ENCODE assay signal across 32 cellular contexts in genomic region chr1:60342569-60342968, GRCh38.
"Had no signal": no experiment of that assay in that cellular context is flagged by ENCODE, and none has a peak within 500 bp of the region (broad histone marks: within the 10 kb centered on the region; RNA-seq: fewer than 3 reads in every experiment).

No MANE protein-coding gene starts in this region.

- H3K36me3 Mint-ChIP-seq: activated naive CD4-positive, alpha-beta T cell treated with anti-CD3 and anti-CD28 coated beads, Interleukin-2, amount 50 U/mL, for 72 hours; brain; WTC11 had no signal

- H3K36me3 ChIP-seq: adrenal gland, SJCRH30 had no signal

- DNase-seq: activated CD4-positive, alpha-beta T cell treated with anti-CD3 and anti-CD28 coated beads for 36 hours; activated CD4-positive, alpha-beta T cell treated with anti-CD3 and anti-CD28 coated beads, Interleukin-2, amount 10 ng/mL, durations not matched to agents 7 days and 5 days; activated CD4-positive, alpha-beta T cell treated with anti-CD3 and anti-CD28 coated beads, Interleukin-2, amount 50 U/mL, for 48 hours; activated CD8-positive, alpha-beta T cell treated with anti-CD3 and anti-CD28 coated beads, Interleukin-2, amount 10 ng/mL, durations not matched to agents 7 days and 5 days; activated gamma-delta T cell treated with Interleukin-2 at 50 U/mL for 16 hours; activated naive CD4-positive, alpha-beta T cell treated with anti-CD3 and anti-CD28 coated beads for 36 hours; activated T-cell treated with anti-CD3 and anti-CD28 coated beads for 4 hours; activated T-cell treated with anti-CD3 and anti-CD28 coated beads, Interleukin-2, amount 50 U/mL, for 4 hours; adrenal gland; anterior cingulate cortex; central memory CD4-positive, alpha-beta T cell; NCI-H1105; NCI-H1417 treated with DMSO at 0.1 percent for 48 hours; NCI-H187 treated with DMSO at 0.1 percent for 48 hours; NCI-H2081; NCI-H226; NCI-H446 treated with DMSO at 0.1 percent for 48 hours; NCI-H524; NCI-H69; NK-92 treated with Interleukin-12 subunit alpha and Interleukin-12 subunit beta, amount 100 ng/mL, for 24 hours; PC-9; SHP77; SJCRH30 had no signal

- H2AFZ ChIP-seq: PC-9 had no signal

- H3K9me3 ChIP-seq: adrenal gland, SJCRH30 had no signal

- H3K27ac Mint-ChIP-seq: activated CD4-positive, alpha-beta T cell treated with anti-CD3 and anti-CD28 coated beads for 36 hours; activated CD4-positive, alpha-beta T cell treated with anti-CD3 and anti-CD28 coated beads, Interleukin-2, amount 10 ng/mL, durations not matched to agents 7 days and 5 days; activated CD8-positive, alpha-beta T cell treated with anti-CD3 and anti-CD28 coated beads, Interleukin-2, amount 10 ng/mL, durations not matched to agents 7 days and 5 days; activated naive CD4-positive, alpha-beta T cell treated with anti-CD3 and anti-CD28 coated beads for 36 hours; activated naive CD4-positive, alpha-beta T cell treated with anti-CD3 and anti-CD28 coated beads, Interleukin-2, amount 50 U/mL, for 72 hours; activated T-helper 1 cell treated with anti-CD3 and anti-CD28 coated beads, Interleukin-12 subunit alpha, Interleukin-12 subunit beta, Interleukin-2, Interleukin-4 antibody, amounts not matched to agents 30 ng/mL and 10 ng/mL and 1 ng/mL, durations not matched to agents 14 hours and 24 hours and 36 hours; brain; T-helper 1 cell treated with Interleukin-12 subunit alpha and Interleukin-12 subunit beta and Interleukin-4 antibody, amounts not matched to agents 30 μg/mL and 1 μg/mL, for 36 hours; T-helper 2 cell treated with Interferon-gamma antibody and Interleukin-4, amounts not matched to agents 5 μg/mL and 100 μg/mL, for 36 hours; WTC11 had no signal

- H3K4me1 Mint-ChIP-seq: activated CD4-positive, alpha-beta T cell treated with anti-CD3 and anti-CD28 coated beads for 36 hours; activated CD4-positive, alpha-beta T cell treated with anti-CD3 and anti-CD28 coated beads, Interleukin-2, amount 10 ng/mL, durations not matched to agents 7 days and 5 days; brain; WTC11 had no signal

- H3K9me3 Mint-ChIP-seq: activated CD4-positive, alpha-beta T cell treated with anti-CD3 and anti-CD28 coated beads, Interleukin-2, amount 10 ng/mL, durations not matched to agents 7 days and 5 days; activated naive CD4-positive, alpha-beta T cell treated with anti-CD3 and anti-CD28 coated beads for 36 hours; activated T-cell treated with anti-CD3 and anti-CD28 coated beads, Interleukin-2, amount 50 U/mL, for 4 hours; activated T-helper 1 cell treated with anti-CD3 and anti-CD28 coated beads, Interleukin-12 subunit alpha, Interleukin-12 subunit beta, Interleukin-2, Interleukin-4 antibody, amounts not matched to agents 30 ng/mL and 10 ng/mL and 1 ng/mL, durations not matched to agents 14 hours and 24 hours and 36 hours; T-helper 1 cell treated with Interleukin-12 subunit alpha and Interleukin-12 subunit beta and Interleukin-4 antibody, amounts not matched to agents 30 μg/mL and 1 μg/mL, for 36 hours; T-helper 2 cell treated with Interferon-gamma antibody and Interleukin-4, amounts not matched to agents 5 μg/mL and 100 μg/mL, for 36 hours; WTC11 had no signal

- H3K4me2 ChIP-seq: KMS-11, PC-9 had no signal

- H3K27ac ChIP-seq: adrenal gland, KMS-11, PC-9, SJCRH30, SK-N-MC had no signal

- H3K27me3 ChIP-seq: adrenal gland, SJCRH30 had no signal

- H3K9ac ChIP-seq: KMS-11 had no signal

- H3K4me3 Mint-ChIP-seq: activated CD4-positive, alpha-beta T cell treated with anti-CD3 and anti-CD28 coated beads for 36 hours; activated CD4-positive, alpha-beta T cell treated with anti-CD3 and anti-CD28 coated beads, Interleukin-2, amount 10 ng/mL, durations not matched to agents 7 days and 5 days; activated CD8-positive, alpha-beta T cell treated with anti-CD3 and anti-CD28 coated beads, Interleukin-2, amount 10 ng/mL, durations not matched to agents 7 days and 5 days; activated naive CD4-positive, alpha-beta T cell treated with anti-CD3 and anti-CD28 coated beads for 36 hours; activated T-cell treated with anti-CD3 and anti-CD28 coated beads, Interleukin-2, amount 50 U/mL, for 4 hours; activated T-helper 1 cell treated with anti-CD3 and anti-CD28 coated beads, Interleukin-12 subunit alpha, Interleukin-12 subunit beta, Interleukin-2, Interleukin-4 antibody, amounts not matched to agents 30 ng/mL and 10 ng/mL and 1 ng/mL, durations not matched to agents 14 hours and 24 hours and 36 hours; brain; T-helper 1 cell treated with Interleukin-12 subunit alpha and Interleukin-12 subunit beta and Interleukin-4 antibody, amounts not matched to agents 30 μg/mL and 1 μg/mL, for 36 hours; T-helper 2 cell treated with Interferon-gamma antibody and Interleukin-4, amounts not matched to agents 5 μg/mL and 100 μg/mL, for 36 hours; WTC11 had no signal

- H3K4me1 ChIP-seq: adrenal gland, SJCRH30 had no signal

- H3K4me3 ChIP-seq: adrenal gland, PC-9, SJCRH30, SK-N-MC had no signal

- FAIRE-seq: RCC 7860 had no signal

- H3K27me3 Mint-ChIP-seq: activated CD4-positive, alpha-beta T cell treated with anti-CD3 and anti-CD28 coated beads for 36 hours; activated CD4-positive, alpha-beta T cell treated with anti-CD3 and anti-CD28 coated beads, Interleukin-2, amount 10 ng/mL, durations not matched to agents 7 days and 5 days; brain had no signal
